ENCODE assay signal across 27 cellular contexts in genomic region chr4:12186526-12186925, GRCh38.
"Had no signal": no experiment of that assay in that cellular context is flagged by ENCODE, and none has a peak within 500 bp of the region (broad histone marks: within the 10 kb centered on the region; RNA-seq: fewer than 3 reads in every experiment).

No MANE protein-coding gene starts in this region.

- H3K27ac ChIP-seq: esophagus squamous epithelium, heart right ventricle, parathyroid adenoma, prostate gland, right atrium auricular region, sigmoid colon, stomach, thyroid gland, vagina had no signal

- H3K27ac Mint-ChIP-seq: effector memory CD8-positive, alpha-beta T cell; memory B cell; naive B cell; natural killer cell treated with Interleukin-12 subunit alpha and Interleukin-12 subunit beta and Interleukin-15 and Interleukin-18, amount 100 ng/mL, for 72 hours; stimulated activated effector memory CD8-positive, alpha-beta T cell treated with anti-CD3 and anti-CD28 coated beads, Interleukin-12 subunit alpha, Interleukin-12 subunit beta, amount 100 ng/mL, for 72 hours had no signal

- H3K9me3 ChIP-seq: esophagus squamous epithelium, heart right ventricle, prostate gland, right atrium auricular region, sigmoid colon, stomach, thyroid gland, vagina had no signal

- H3K36me3 Mint-ChIP-seq: memory B cell; naive B cell; natural killer cell treated with Interleukin-12 subunit alpha and Interleukin-12 subunit beta and Interleukin-15 and Interleukin-18, amount 100 ng/mL, for 72 hours; stimulated activated effector memory CD8-positive, alpha-beta T cell treated with anti-CD3 and anti-CD28 coated beads, Interleukin-12 subunit alpha, Interleukin-12 subunit beta, amount 100 ng/mL, for 72 hours had no signal

- H3K27me3 Mint-ChIP-seq: effector memory CD8-positive, alpha-beta T cell; memory B cell; naive B cell; natural killer cell treated with Interleukin-12 subunit alpha and Interleukin-12 subunit beta and Interleukin-15 and Interleukin-18, amount 100 ng/mL, for 72 hours had no signal

- ATAC-seq: effector memory CD8-positive, alpha-beta T cell; heart right ventricle; left cardiac atrium; left ventricle myocardium superior; natural killer cell treated with Interleukin-12 subunit alpha and Interleukin-12 subunit beta and Interleukin-15 and Interleukin-18, amount 100 ng/mL, for 72 hours; stimulated activated effector memory CD8-positive, alpha-beta T cell treated with anti-CD3 and anti-CD28 coated beads, Interleukin-12 subunit alpha, Interleukin-12 subunit beta, amount 100 ng/mL, for 72 hours had no signal

- DNase-seq: cortex of kidney; effector memory CD8-positive, alpha-beta T cell; erythroblast; esophagus squamous epithelium; foreskin melanocyte; glutamatergic neuron; heart right ventricle; hippocampal formation; left cardiac atrium; left ventricle myocardium superior; naive B cell; sigmoid colon; stimulated activated CD4-positive, alpha-beta T cell treated with anti-CD3 and anti-CD28 coated beads, Interleukin-2, amount 100 ng/mL, for 24 hours; stimulated activated CD4-positive, alpha-beta T cell treated with anti-CD3 and anti-CD28 coated beads, Interleukin-4, amount 100 ng/mL, for 24 hours; stimulated activated naive CD4-positive, alpha-beta T cell treated with Interleukin-2 at 50 U/mL for 16 hours; stomach; thyroid gland; trophoblast cell had no signal

- H3K4me1 Mint-ChIP-seq: memory B cell; naive B cell; neural crest cell; stimulated activated effector memory CD8-positive, alpha-beta T cell treated with anti-CD3 and anti-CD28 coated beads, Interleukin-12 subunit alpha, Interleukin-12 subunit beta, amount 100 ng/mL, for 72 hours had no signal

- H3K4me1 ChIP-seq: esophagus squamous epithelium, heart right ventricle, parathyroid adenoma, prostate gland, right atrium auricular region, sigmoid colon, stomach, thyroid gland, vagina had no signal

- H3K27me3 ChIP-seq: esophagus squamous epithelium, heart right ventricle, right atrium auricular region, sigmoid colon, stomach, thyroid gland, vagina had no signal

- H3K36me3 ChIP-seq: esophagus squamous epithelium, heart right ventricle, prostate gland, right atrium auricular region, sigmoid colon, stomach, thyroid gland, vagina had no signal

- H3K4me3 Mint-ChIP-seq: effector memory CD8-positive, alpha-beta T cell; memory B cell; naive B cell; natural killer cell treated with Interleukin-12 subunit alpha and Interleukin-12 subunit beta and Interleukin-15 and Interleukin-18, amount 100 ng/mL, for 72 hours; neural crest cell; stimulated activated effector memory CD8-positive, alpha-beta T cell treated with anti-CD3 and anti-CD28 coated beads, Interleukin-12 subunit alpha, Interleukin-12 subunit beta, amount 100 ng/mL, for 72 hours had no signal

- H3K4me3 ChIP-seq: esophagus squamous epithelium, heart right ventricle, lung, prostate gland, right atrium auricular region, sigmoid colon, stomach, thyroid gland, vagina had no signal

- H3K9me3 Mint-ChIP-seq: memory B cell had no signal
